Comparison of ENCODE assay signal across 32 cellular contexts in genomic region chr13:114241918-114242317, GRCh38.
"Had no signal": no experiment of that assay in that cellular context is flagged by ENCODE, and none has a peak within 500 bp of the region (broad histone marks: within the 10 kb centered on the region; RNA-seq: fewer than 3 reads in every experiment).

No MANE protein-coding gene starts in this region.

- FAIRE-seq: colon had no signal

- DNase-seq: activated B cell treated with CpG ODN at 0.5 μM for 24 hours; activated CD4-positive, alpha-beta memory T cell treated with anti-CD3 and anti-CD28 coated beads for 36 hours; activated CD4-positive, alpha-beta T cell treated with anti-CD3 and anti-CD28 coated beads, Interleukin-2, amount 10 ng/mL, durations not matched to agents 24 days and 14 days; activated CD8-positive, alpha-beta memory T cell treated with anti-CD3 and anti-CD28 coated beads, Interleukin-2, amount 10 ng/mL, durations not matched to agents 7 days and 5 days; activated CD8-positive, alpha-beta memory T cell treated with anti-CD3 and anti-CD28 coated beads, Interleukin-2, amount 50 U/mL, for 4 hours; activated CD8-positive, alpha-beta T cell treated with anti-CD3 and anti-CD28 coated beads, Interleukin-2, amount 10 ng/mL, durations not matched to agents 7 days and 5 days; activated effector memory CD4-positive, alpha-beta T cell treated with Interleukin-2 at 50 U/mL for 16 hours; activated gamma-delta T cell treated with Interleukin-2 at 50 U/mL for 16 hours; activated naive CD4-positive, alpha-beta T cell treated with anti-CD3 and anti-CD28 coated beads, Interleukin-2, amount 50 U/mL, for 16 hours; activated naive CD4-positive, alpha-beta T cell treated with Interleukin-2 at 50 U/mL for 16 hours; activated T-cell treated with anti-CD3 and anti-CD28 coated beads, Interleukin-2, amount 50 U/mL, for 4 hours; amygdala; aorta; body of pancreas; caudate nucleus; cortex of kidney; dermis blood vessel endothelial cell; effector CD4-positive, alpha-beta T cell; effector memory CD8-positive, alpha-beta T cell; esophagus squamous epithelium; foreskin melanocyte; heart right ventricle; T-helper 1 cell; T-helper 17 cell; T1000; WERI-Rb-1 had no signal

- H3K27me3 ChIP-seq: body of pancreas, esophagus squamous epithelium, gastroesophageal sphincter, heart right ventricle had no signal

- H3K9me3 Mint-ChIP-seq: activated B cell treated with CpG ODN at 0.5 μM for 24 hours; activated CD4-positive, alpha-beta memory T cell treated with anti-CD3 and anti-CD28 coated beads for 36 hours; activated CD4-positive, alpha-beta T cell treated with anti-CD3 and anti-CD28 coated beads, Interleukin-2, amount 10 ng/mL, durations not matched to agents 24 days and 14 days; activated T-cell treated with anti-CD3 and anti-CD28 coated beads, Interleukin-2, amount 50 U/mL, for 4 hours; activated T-helper 17 cell treated with anti-CD3 and anti-CD28 coated beads, Interleukin-2, amount 50 U/mL, for 72 hours; effector memory CD8-positive, alpha-beta T cell; T-helper 2 cell treated with Interferon-gamma antibody and Interleukin-4, amounts not matched to agents 5 μg/mL and 100 μg/mL, for 36 hours had no signal

- H3K27ac ChIP-seq: body of pancreas, esophagus squamous epithelium, gastroesophageal sphincter, heart right ventricle, WERI-Rb-1 had no signal

- H3K4me3 Mint-ChIP-seq: activated B cell treated with CpG ODN at 0.5 μM for 24 hours; activated CD4-positive, alpha-beta memory T cell treated with anti-CD3 and anti-CD28 coated beads for 36 hours; activated CD4-positive, alpha-beta T cell treated with anti-CD3 and anti-CD28 coated beads, Interleukin-2, amount 10 ng/mL, durations not matched to agents 24 days and 14 days; activated CD8-positive, alpha-beta memory T cell treated with anti-CD3 and anti-CD28 coated beads, Interleukin-2, amount 10 ng/mL, durations not matched to agents 7 days and 5 days; activated CD8-positive, alpha-beta T cell treated with anti-CD3 and anti-CD28 coated beads, Interleukin-2, amount 10 ng/mL, durations not matched to agents 7 days and 5 days; activated naive CD8-positive, alpha-beta T cell; activated T-cell treated with anti-CD3 and anti-CD28 coated beads, Interleukin-2, amount 50 U/mL, for 4 hours; activated T-helper 17 cell treated with anti-CD3 and anti-CD28 coated beads, Interleukin-2, amount 50 U/mL, for 72 hours; effector memory CD8-positive, alpha-beta T cell; T-helper 17 cell; T-helper 2 cell treated with Interferon-gamma antibody and Interleukin-4, amounts not matched to agents 5 μg/mL and 100 μg/mL, for 36 hours had no signal

- H3K4me3 ChIP-seq: body of pancreas, esophagus squamous epithelium, gastroesophageal sphincter, heart right ventricle had no signal

- H3K27me3 Mint-ChIP-seq: activated B cell treated with CpG ODN at 0.5 μM for 24 hours; activated CD4-positive, alpha-beta memory T cell treated with anti-CD3 and anti-CD28 coated beads for 36 hours; activated CD4-positive, alpha-beta T cell treated with anti-CD3 and anti-CD28 coated beads, Interleukin-2, amount 10 ng/mL, durations not matched to agents 24 days and 14 days; activated CD8-positive, alpha-beta memory T cell treated with anti-CD3 and anti-CD28 coated beads, Interleukin-2, amount 10 ng/mL, durations not matched to agents 7 days and 5 days; activated naive CD8-positive, alpha-beta T cell; activated T-helper 17 cell treated with anti-CD3 and anti-CD28 coated beads, Interleukin-2, amount 50 U/mL, for 72 hours; effector memory CD8-positive, alpha-beta T cell; T-helper 17 cell had no signal

- H3K9me3 ChIP-seq: body of pancreas, esophagus squamous epithelium, gastroesophageal sphincter, heart right ventricle had no signal

- ATAC-seq: activated CD4-positive, CD25-positive, alpha-beta regulatory T cell treated with anti-CD3 and anti-CD28 coated beads, Interleukin-2, amount 50 U/mL, for 24 hours; activated CD8-positive, alpha-beta memory T cell treated with anti-CD3 and anti-CD28 coated beads, Interleukin-2, amount 10 ng/mL, durations not matched to agents 7 days and 5 days; activated CD8-positive, alpha-beta T cell treated with anti-CD3 and anti-CD28 coated beads, Interleukin-2, amount 10 ng/mL, durations not matched to agents 7 days and 5 days; activated T-cell treated with anti-CD3 and anti-CD28 coated beads, Interleukin-2, amount 50 U/mL, for 4 hours; activated T-helper 17 cell treated with anti-CD3 and anti-CD28 coated beads, Interleukin-2, amount 50 U/mL, for 72 hours; body of pancreas; effector memory CD8-positive, alpha-beta T cell; gastroesophageal sphincter; heart right ventricle; T-helper 17 cell had no signal

- H3K27ac Mint-ChIP-seq: activated B cell treated with CpG ODN at 0.5 μM for 24 hours; activated CD4-positive, alpha-beta memory T cell treated with anti-CD3 and anti-CD28 coated beads for 36 hours; activated CD4-positive, alpha-beta T cell treated with anti-CD3 and anti-CD28 coated beads, Interleukin-2, amount 10 ng/mL, durations not matched to agents 24 days and 14 days; activated CD8-positive, alpha-beta memory T cell treated with anti-CD3 and anti-CD28 coated beads, Interleukin-2, amount 10 ng/mL, durations not matched to agents 7 days and 5 days; activated naive CD8-positive, alpha-beta T cell; T-helper 17 cell; T-helper 2 cell treated with Interferon-gamma antibody and Interleukin-4, amounts not matched to agents 5 μg/mL and 100 μg/mL, for 36 hours had no signal

- H3K4me1 ChIP-seq: body of pancreas, heart right ventricle had no signal
